22 cellular contexts compared by ENCODE assay signal in the genomic region with DNA sequence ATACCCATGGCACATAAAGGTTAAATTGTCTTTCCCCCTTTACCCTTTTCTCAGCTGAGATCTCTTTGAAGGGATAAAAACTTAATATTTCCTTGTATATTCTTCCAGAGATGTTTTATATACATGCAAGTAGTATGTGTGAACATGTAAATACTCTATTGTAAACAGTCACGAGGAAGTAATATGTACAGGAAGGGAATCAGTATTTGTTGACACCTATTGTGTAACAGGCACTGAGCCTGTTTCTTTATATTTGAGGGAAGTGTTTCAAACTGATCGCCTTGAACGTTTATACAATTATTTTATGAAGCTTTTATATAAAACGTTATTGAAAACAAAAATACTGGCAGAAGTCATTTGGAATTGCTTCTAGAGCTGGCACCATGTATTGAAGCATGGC.
"Had no signal": no experiment of that assay in that cellular context is flagged by ENCODE, and none has a peak within 500 bp of the region (broad histone marks: within the 10 kb centered on the region; RNA-seq: fewer than 3 reads in every experiment).

No MANE protein-coding gene starts in this region.

- H3K27me3 ChIP-seq: adrenal gland, right atrium auricular region, suprapubic skin had no signal

- H3K27ac ChIP-seq: adrenal gland, right atrium auricular region, suprapubic skin had no signal

- H3K27me3 Mint-ChIP-seq: activated naive CD4-positive, alpha-beta T cell treated with anti-CD3 and anti-CD28 coated beads, Interleukin-2, amount 50 U/mL, for 24 hours; natural killer cell treated with Interleukin-12 subunit alpha and Interleukin-12 subunit beta and Interleukin-15 and Interleukin-18, amount 100 ng/mL, for 72 hours; progenitor cell of endocrine pancreas; stimulated activated naive CD8-positive, alpha-beta T cell treated with anti-CD3 and anti-CD28 coated beads, Interleukin-15, Interleukin-2, amounts not matched to agents 100 ng/mL and 50 ng/mL, for 24 hours; T-helper 17 cell had no signal

- ATAC-seq: activated CD8-positive, alpha-beta T cell treated with anti-CD3 and anti-CD28 coated beads, Interleukin-2, amount 10 ng/mL, durations not matched to agents 7 days and 5 days; natural killer cell treated with Interleukin-12 subunit alpha and Interleukin-12 subunit beta and Interleukin-15 and Interleukin-18, amount 100 ng/mL, for 72 hours; T-helper 17 cell; WTC11 had no signal

- H3K4me1 ChIP-seq: adrenal gland, right atrium auricular region, suprapubic skin had no signal

- H3K27ac Mint-ChIP-seq: activated CD8-positive, alpha-beta T cell treated with anti-CD3 and anti-CD28 coated beads, Interleukin-2, amount 10 ng/mL, durations not matched to agents 7 days and 5 days; activated naive CD4-positive, alpha-beta T cell treated with anti-CD3 and anti-CD28 coated beads, Interleukin-2, amount 50 U/mL, for 24 hours; progenitor cell of endocrine pancreas; stimulated activated naive CD8-positive, alpha-beta T cell treated with anti-CD3 and anti-CD28 coated beads, Interleukin-15, Interleukin-2, amounts not matched to agents 100 ng/mL and 50 ng/mL, for 24 hours; T-helper 17 cell had no signal

- H3K9me3 Mint-ChIP-seq: natural killer cell treated with Interleukin-12 subunit alpha and Interleukin-12 subunit beta and Interleukin-15 and Interleukin-18, amount 100 ng/mL, for 72 hours had no signal

- FAIRE-seq: endothelial cell of umbilical vein had no signal

- H3K36me3 ChIP-seq: adrenal gland, right atrium auricular region had no signal

- DNase-seq: activated CD4-positive, alpha-beta T cell treated with anti-CD3 and anti-CD28 coated beads for 4 hours; activated CD8-positive, alpha-beta memory T cell treated with anti-CD3 and anti-CD28 coated beads, Interleukin-2, amount 50 U/mL, for 4 hours; activated CD8-positive, alpha-beta T cell treated with anti-CD3 and anti-CD28 coated beads, Interleukin-2, amount 10 ng/mL, durations not matched to agents 7 days and 5 days; activated effector memory CD4-positive, alpha-beta T cell treated with anti-CD3 and anti-CD28 coated beads, Interleukin-2, amount 50 U/mL, for 16 hours; activated T-cell treated with anti-CD3 and anti-CD28 coated beads, Interleukin-2, amount 50 U/mL, for 48 hours; adrenal gland; cortex of kidney; effector CD8-positive, alpha-beta T cell; foreskin melanocyte; kidney glomerular epithelial cell; mesendoderm; occipital lobe; stimulated activated CD4-positive, alpha-beta T cell treated with anti-CD3 and anti-CD28 coated beads, Interleukin-4, amount 100 ng/mL, for 4 hours; T-helper 17 cell had no signal

- H3K9me3 ChIP-seq: adrenal gland, suprapubic skin had no signal

- H3K4me3 Mint-ChIP-seq: activated CD8-positive, alpha-beta T cell treated with anti-CD3 and anti-CD28 coated beads, Interleukin-2, amount 10 ng/mL, durations not matched to agents 7 days and 5 days; activated naive CD4-positive, alpha-beta T cell treated with anti-CD3 and anti-CD28 coated beads, Interleukin-2, amount 50 U/mL, for 24 hours; natural killer cell treated with Interleukin-12 subunit alpha and Interleukin-12 subunit beta and Interleukin-15 and Interleukin-18, amount 100 ng/mL, for 72 hours; stimulated activated naive CD8-positive, alpha-beta T cell treated with anti-CD3 and anti-CD28 coated beads, Interleukin-15, Interleukin-2, amounts not matched to agents 100 ng/mL and 50 ng/mL, for 24 hours; T-helper 17 cell; WTC11 had no signal

- H3K4me3 ChIP-seq: adrenal gland, right atrium auricular region, suprapubic skin had no signal
